8 cellular contexts compared by ENCODE assay signal in genomic region chr18:60372598-60372997, GRCh38. TPM values are rescaled to one million over a fixed set of nuclear protein-coding genes. Genes with fewer than 3 reads are reported as not detected.
DNase-seq lines count a peak whose midpoint lies in the region; ATAC-seq and TF ChIP-seq lines count a peak whose summit lies in the region.

Gene MC4R, minus strand, starts transcription at chr18:60372775. Its CDS starts 426 bp downstream, at chr18:60372349.

- intact Hi-C loops in mucosa of descending colon (cut with DNase I, micrococcal nuclease), result no loop called here
- intact Hi-C loops in activated naive CD4-positive, alpha-beta T cell treated with anti-CD3 and anti-CD28 coated beads for 36 hours (cut with micrococcal nuclease), result no loop called here

- no peak for TF ChIP-seq CTCF in mucosa of descending colon (IDR thresholded peaks at IDR 0.05)

- ATAC-seq in mucosa of descending colon (peak; percentile 59), HG02759 (IDR thresholded peaks at IDR 0.05; ENCODE audit: unreplicated experiment) (no peak)

- no peaks in the 10 kb centered on the region for H3K9me3 ChIP-seq in mucosa of descending colon

- no peak within 1 kb of the TSS for H3K4me3 Mint-ChIP-seq in activated naive CD4-positive, alpha-beta T cell treated with anti-CD3 and anti-CD28 coated beads for 36 hours

- CTCF ChIA-PET in activated naive CD4-positive, alpha-beta T cell treated with anti-CD3 and anti-CD28 coated beads for 36 hours (lab: Charles Lee), result interaction anchor here (1.1 kb wide), 1 partner anchor 41 kb away, joined by 5 read pairs; no protein-coding TSS in a partner anchor

- no peaks in the 10 kb centered on the region for H3K9me3 Mint-ChIP-seq in activated naive CD4-positive, alpha-beta T cell treated with anti-CD3 and anti-CD28 coated beads for 36 hours

- H3K4me1 Mint-ChIP-seq in activated naive CD4-positive, alpha-beta T cell treated with anti-CD3 and anti-CD28 coated beads for 36 hours (ENCODE audit: low read depth), result no peaks in the 10 kb centered on the region

- no peaks in the 10 kb centered on the region for H3K27me3 Mint-ChIP-seq in activated naive CD4-positive, alpha-beta T cell treated with anti-CD3 and anti-CD28 coated beads for 36 hours (ENCODE audit: low read depth)

- H3K36me3 ChIP-seq in mucosa of descending colon (ENCODE audit: low read depth), result no peaks in the 10 kb centered on the region

- H3K27ac ChIP-seq in cingulate gyrus (ENCODE audit: low read depth, low read length), result peak within 1 kb of the TSS; percentile 56

- DNase-seq in GM03348 (ENCODE audit: low spot score) (peak; percentile 83), NCI-H2196 (lab: John Stamatoyannopoulos, UW; ENCODE audit: unreplicated experiment) (peak; percentile 45), mucosa of descending colon (peak in 1 of 3 donors; percentile 19)
- no peak for DNase-seq in stimulated activated CD4-positive, alpha-beta T cell treated with anti-CD3 and anti-CD28 coated beads, Interleukin-4, amount 100 ng/mL, for 1 hour
- no peak for DNase-seq in activated CD4-positive, alpha-beta T cell treated with anti-CD3 and anti-CD28 coated beads, Interleukin-2, amount 50 U/mL, for 1 hour
- no peak for DNase-seq in activated naive CD4-positive, alpha-beta T cell treated with anti-CD3 and anti-CD28 coated beads for 36 hours

- no peak within 1 kb of the TSS for H3K27ac Mint-ChIP-seq in activated naive CD4-positive, alpha-beta T cell treated with anti-CD3 and anti-CD28 coated beads for 36 hours

- H3K36me3 Mint-ChIP-seq in activated naive CD4-positive, alpha-beta T cell treated with anti-CD3 and anti-CD28 coated beads for 36 hours (ENCODE audit: low read depth), result no peaks in the 10 kb centered on the region

- H3K4me1 ChIP-seq in mucosa of descending colon (ENCODE audit: low read depth), result no peaks in the 10 kb centered on the region

- no peak within 1 kb of the TSS for H3K4me3 ChIP-seq in mucosa of descending colon

RNA-seq across cellular contexts. Expression of gene MC4R, which starts in this region (rescaled TPM):
- total RNA-seq in mucosa of descending colon, result not detected
- total RNA-seq in activated naive CD4-positive, alpha-beta T cell treated with anti-CD3 and anti-CD28 coated beads for 36 hours, result not detected

Comparison
In these comparisons a context has a peak if more than half of its experiments do, and no peak if none do; other contexts are left out.
1. Peak in ATAC-seq in mucosa of descending colon; RNA of the gene not detected or under 1 TPM.
2. DNase-seq: peak in GM03348 (single experiment) and NCI-H2196 (single experiment); none in stimulated activated CD4-positive, alpha-beta T cell treated with anti-CD3 and anti-CD28 coated beads, Interleukin-4, amount 100 ng/mL, for 1 hour (single experiment), activated CD4-positive, alpha-beta T cell treated with anti-CD3 and anti-CD28 coated beads, Interleukin-2, amount 50 U/mL, for 1 hour (single experiment) and activated naive CD4-positive, alpha-beta T cell treated with anti-CD3 and anti-CD28 coated beads for 36 hours (single experiment).